ENCODE assay signal across 1 cellular context in the genomic region with DNA sequence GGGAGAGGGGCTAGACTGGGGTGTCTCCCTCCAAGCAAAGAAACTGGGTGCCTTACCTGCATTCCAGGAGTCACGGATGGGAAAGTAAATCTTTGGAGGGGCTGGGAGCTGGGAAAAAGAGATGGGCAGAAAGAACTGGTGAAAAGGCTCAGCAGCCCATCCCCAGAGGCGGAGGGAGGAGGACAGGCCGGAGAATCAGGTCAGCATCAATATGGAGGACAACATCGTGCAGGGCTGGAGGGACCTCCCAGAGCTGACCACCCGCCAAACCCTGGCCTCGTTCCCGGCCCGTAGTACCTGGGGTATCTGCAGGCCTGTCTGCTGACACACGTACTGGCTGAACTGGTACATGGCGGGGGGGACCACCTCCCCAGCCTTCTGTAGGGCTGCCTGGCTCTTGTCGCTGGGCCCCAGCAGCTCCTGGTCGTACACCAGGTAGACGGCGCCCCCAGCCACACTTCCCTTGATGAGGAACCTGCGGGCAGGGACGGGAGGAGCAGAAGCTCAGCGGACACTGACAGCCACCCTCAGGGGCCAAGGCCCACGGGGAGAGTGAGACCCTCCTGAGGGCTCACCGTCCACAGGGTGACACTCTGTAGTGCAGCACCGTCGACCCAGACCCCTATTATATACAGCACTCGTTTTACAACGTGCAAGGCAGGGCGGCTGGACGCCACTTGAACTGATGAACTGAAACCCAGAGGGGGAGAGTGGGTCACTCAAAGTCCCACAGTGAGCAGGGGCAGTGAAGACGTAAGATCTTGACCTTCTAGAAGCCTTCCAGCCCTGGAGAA.
TF ChIP-seq lines count a peak whose summit lies in the region.

No MANE protein-coding gene starts in this region.

TF ChIP-seq in K562, 482 proteins besides CTCF, POLR2A, EP300 and RAD21 (continues in another document):
- TF ChIP-seq PHB (CRISPR knock-in tag; IDR thresholded peaks at IDR 0.05): no peak
- TF ChIP-seq FOXK2 (conservative IDR thresholded peaks at IDR 0.05 in 1 of 2, IDR thresholded peaks at IDR 0.05 in 1 of 2; ENCODE audit: low read depth in 2 of 2): no peak
- TF ChIP-seq BMI1 (IDR thresholded peaks at IDR 0.05; ENCODE audit: low read length): no peak
- no peak for TF ChIP-seq RAD51 (IDR thresholded peaks at IDR 0.05; ENCODE audit: borderline replicate concordance, low read depth)
- TF ChIP-seq FOXA3 (CRISPR knock-in tag; conservative IDR thresholded peaks at IDR 0.05 in 1 of 2, IDR thresholded peaks at IDR 0.05 in 1 of 2): no peak
- TF ChIP-seq MAZ (CRISPR knock-in tag; conservative IDR thresholded peaks at IDR 0.05 in 1 of 2, IDR thresholded peaks at IDR 0.05 in 1 of 2): no peak
- no peak for TF ChIP-seq TAF1 (IDR thresholded peaks at IDR 0.05; ENCODE audit: control insufficient read depth, extremely low read depth, insufficient read depth, low read length, severe bottlenecking)
- no peak for TF ChIP-seq CBX2 (IDR thresholded peaks at IDR 0.05; ENCODE audit: insufficient read depth, low read length, poor library complexity, severe bottlenecking)
- TF ChIP-seq ASH1L (IDR thresholded peaks at IDR 0.05; ENCODE audit: borderline replicate concordance, low read depth, partially characterized antibody): no peak
- no peak for TF ChIP-seq BRF1 (IDR thresholded peaks at IDR 0.05; ENCODE audit: borderline replicate concordance, extremely low read depth, insufficient read length)
- peak; percentile 24; the same call in 1 of the 2 replicates for TF ChIP-seq USF1 (CRISPR knock-in tag; IDR thresholded peaks at IDR 0.05)
- 0 out of 2 replicates have a peak, but pooled peaks have one; percentile 16 for TF ChIP-seq FOXP1 (CRISPR knock-in tag; IDR thresholded peaks at IDR 0.05)
- TF ChIP-seq FOXA1 (IDR thresholded peaks at IDR 0.05; ENCODE audit: borderline replicate concordance): no peak
- no peak for TF ChIP-seq RBM39 (optimal IDR thresholded peaks at IDR 0.05; ENCODE audit: low read depth, low read length)
- no peak for TF ChIP-seq MTA2 (IDR thresholded peaks at IDR 0.05; ENCODE audit: low read depth)
- no peak for TF ChIP-seq SNRNP70 (optimal IDR thresholded peaks at IDR 0.05; ENCODE audit: low read depth, low read length)
- TF ChIP-seq ZNF12 (CRISPR knock-in tag; IDR thresholded peaks at IDR 0.05): 0 out of 2 replicates have a peak, but pooled peaks have one; percentile 21
- no peak for TF ChIP-seq LARP7 (IDR thresholded peaks at IDR 0.05)
- no peak for TF ChIP-seq JUN (IDR thresholded peaks at IDR 0.05; ENCODE audit: borderline replicate concordance, low read depth, low read length)
- TF ChIP-seq JUN (CRISPR knock-in tag; IDR thresholded peaks at IDR 0.05; ENCODE audit: borderline replicate concordance): no peak
- TF ChIP-seq, protein P1, sequence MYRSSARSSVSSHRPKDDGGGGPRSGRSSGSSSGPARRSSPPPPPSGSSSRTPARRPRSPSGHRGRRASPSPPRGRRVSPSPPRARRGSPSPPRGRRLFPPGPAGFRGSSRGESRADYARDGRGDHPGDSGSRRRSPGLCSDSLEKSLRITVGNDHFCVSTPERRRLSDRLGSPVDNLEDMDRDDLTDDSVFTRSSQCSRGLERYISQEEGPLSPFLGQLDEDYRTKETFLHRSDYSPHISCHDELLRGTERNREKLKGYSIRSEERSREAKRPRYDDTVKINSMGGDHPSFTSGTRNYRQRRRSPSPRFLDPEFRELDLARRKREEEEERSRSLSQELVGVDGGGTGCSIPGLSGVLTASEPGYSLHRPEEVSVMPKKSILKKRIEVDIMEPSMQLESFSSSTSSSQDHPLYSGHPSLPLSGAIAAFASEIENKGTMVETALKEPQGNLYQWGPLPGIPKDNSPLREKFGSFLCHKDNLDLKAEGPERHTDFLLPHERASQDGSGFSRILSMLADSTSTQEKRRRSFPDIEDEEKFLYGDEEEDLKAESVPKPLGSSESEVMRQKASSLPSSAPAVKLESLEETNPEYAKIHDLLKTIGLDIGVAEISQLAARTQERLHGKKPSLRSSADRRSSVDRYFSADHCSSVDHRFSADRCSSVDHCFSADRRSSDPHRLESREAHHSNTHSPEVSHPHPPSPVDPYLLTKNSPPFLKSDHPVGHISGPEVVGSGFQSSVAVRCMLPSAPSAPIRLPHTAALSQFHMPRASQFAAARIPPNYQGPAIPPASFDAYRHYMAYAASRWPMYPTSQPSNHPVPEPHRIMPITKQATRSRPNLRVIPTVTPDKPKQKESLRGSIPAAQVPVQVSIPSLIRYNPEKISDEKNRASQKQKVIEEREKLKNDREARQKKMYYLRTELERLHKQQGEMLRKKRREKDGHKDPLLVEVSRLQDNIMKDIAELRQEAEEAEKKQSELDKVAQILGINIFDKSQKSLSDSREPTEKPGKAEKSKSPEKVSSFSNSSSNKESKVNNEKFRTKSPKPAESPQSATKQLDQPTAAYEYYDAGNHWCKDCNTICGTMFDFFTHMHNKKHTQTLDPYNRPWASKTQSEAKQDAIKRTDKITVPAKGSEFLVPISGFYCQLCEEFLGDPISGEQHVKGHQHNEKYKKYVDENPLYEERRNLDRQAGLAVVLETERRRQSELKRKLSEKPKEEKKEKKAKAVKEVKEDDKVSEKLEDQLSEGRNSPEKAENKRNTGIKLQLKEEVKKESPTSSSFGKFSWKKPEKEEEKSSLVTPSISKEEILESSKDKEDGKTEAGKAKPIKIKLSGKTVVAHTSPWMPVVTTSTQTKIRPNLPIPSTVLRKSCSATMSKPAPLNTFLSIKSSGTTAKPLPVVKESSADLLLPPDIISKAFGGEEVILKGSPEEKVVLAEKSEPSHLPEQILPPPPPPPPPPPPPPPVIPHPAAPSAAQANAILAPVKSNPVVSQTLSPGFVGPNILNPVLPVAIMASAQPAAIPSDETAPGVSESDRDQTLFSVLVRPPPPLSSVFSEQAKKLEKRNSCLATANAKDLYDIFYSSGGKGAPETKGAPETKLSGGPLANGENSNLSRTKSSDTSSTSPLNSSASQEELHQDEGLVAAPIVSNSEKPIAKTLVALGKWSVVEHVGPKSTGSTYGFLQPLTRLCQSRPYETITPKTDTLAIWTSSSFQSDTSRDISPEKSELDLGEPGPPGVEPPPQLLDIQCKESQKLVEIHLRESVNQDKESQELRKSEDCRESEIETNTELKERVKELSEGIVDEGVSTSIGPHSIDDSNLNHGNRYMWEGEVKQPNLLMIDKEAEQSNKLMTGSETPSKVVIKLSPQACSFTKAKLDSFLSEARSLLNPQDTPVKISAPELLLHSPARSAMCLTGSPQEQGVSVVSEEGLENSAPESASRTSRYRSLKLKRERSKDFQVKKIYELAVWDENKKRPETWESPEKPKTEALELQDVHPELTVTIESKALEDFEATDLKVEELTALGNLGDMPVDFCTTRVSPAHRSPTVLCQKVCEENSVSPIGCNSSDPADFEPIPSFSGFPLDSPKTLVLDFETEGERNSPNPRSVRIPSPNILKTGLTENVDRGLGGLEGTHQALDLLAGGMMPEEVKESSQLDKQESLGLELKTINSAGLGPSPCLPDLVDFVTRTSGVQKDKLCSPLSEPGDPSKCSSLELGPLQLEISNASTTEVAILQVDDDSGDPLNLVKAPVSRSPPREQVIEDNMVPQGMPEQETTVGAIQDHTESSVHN (IDR thresholded peaks at IDR 0.05; ENCODE audit: borderline replicate concordance in 1 of 2, low read depth in 1 of 2): no peak
- TF ChIP-seq NCOR1 (IDR thresholded peaks at IDR 0.05): no peak
- no peak for TF ChIP-seq HDAC2 (IDR thresholded peaks at IDR 0.05)
- no peak for TF ChIP-seq ELF2 (CRISPR knock-in tag; IDR thresholded peaks at IDR 0.05)
- TF ChIP-seq ZFPM2 (CRISPR knock-in tag; IDR thresholded peaks at IDR 0.05): no peak
- no peak for TF ChIP-seq SRSF7 (optimal IDR thresholded peaks at IDR 0.05; ENCODE audit: low read depth, low read length)
- no peak for TF ChIP-seq ZNF140 (CRISPR knock-in tag; IDR thresholded peaks at IDR 0.05)
- no peak for TF ChIP-seq SREBF2 (CRISPR knock-in tag; IDR thresholded peaks at IDR 0.05)
- no peak for TF ChIP-seq SIX5 (IDR thresholded peaks at IDR 0.05; ENCODE audit: borderline replicate concordance in 1 of 2, insufficient read depth in 1 of 2, low read depth in 1 of 2, low read length in 2 of 2)
- TF ChIP-seq ETS2 (tag; IDR thresholded peaks at IDR 0.05; ENCODE audit: borderline replicate concordance, poor library complexity, severe bottlenecking): no peak
- TF ChIP-seq, protein P2, sequence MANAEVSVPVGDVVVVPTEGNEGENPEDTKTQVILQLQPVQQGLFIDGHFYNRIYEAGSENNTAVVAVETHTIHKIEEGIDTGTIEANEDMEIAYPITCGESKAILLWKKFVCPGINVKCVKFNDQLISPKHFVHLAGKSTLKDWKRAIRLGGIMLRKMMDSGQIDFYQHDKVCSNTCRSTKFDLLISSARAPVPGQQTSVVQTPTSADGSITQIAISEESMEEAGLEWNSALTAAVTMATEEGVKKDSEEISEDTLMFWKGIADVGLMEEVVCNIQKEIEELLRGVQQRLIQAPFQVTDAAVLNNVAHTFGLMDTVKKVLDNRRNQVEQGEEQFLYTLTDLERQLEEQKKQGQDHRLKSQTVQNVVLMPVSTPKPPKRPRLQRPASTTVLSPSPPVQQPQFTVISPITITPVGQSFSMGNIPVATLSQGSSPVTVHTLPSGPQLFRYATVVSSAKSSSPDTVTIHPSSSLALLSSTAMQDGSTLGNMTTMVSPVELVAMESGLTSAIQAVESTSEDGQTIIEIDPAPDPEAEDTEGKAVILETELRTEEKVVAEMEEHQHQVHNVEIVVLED (CRISPR knock-in tag; IDR thresholded peaks at IDR 0.05): no peak
- no peak for TF ChIP-seq L3MBTL2 (IDR thresholded peaks at IDR 0.05)
- no peak for TF ChIP-seq MEF2D (tag; conservative IDR thresholded peaks at IDR 0.05; ENCODE audit: low read depth)
- no peak for TF ChIP-seq HMBOX1 (IDR thresholded peaks at IDR 0.05)
- no peak for TF ChIP-seq YBX1 (IDR thresholded peaks at IDR 0.05)
- TF ChIP-seq CC2D1A (IDR thresholded peaks at IDR 0.05): no peak
- TF ChIP-seq JUND (IDR thresholded peaks at IDR 0.05; ENCODE audit: borderline replicate concordance, low read depth, low read length): no peak
- no peak for TF ChIP-seq JUND (tag; IDR thresholded peaks at IDR 0.05; ENCODE audit: borderline replicate concordance, low read depth, low read length)
- TF ChIP-seq NR2F6 (CRISPR knock-in tag; IDR thresholded peaks at IDR 0.05): no peak
- no peak for TF ChIP-seq ZNF384 (IDR thresholded peaks at IDR 0.05; ENCODE audit: low read depth, low read length)
- TF ChIP-seq ZNF197 (CRISPR knock-in tag; IDR thresholded peaks at IDR 0.05; ENCODE audit: low read depth): no peak
- TF ChIP-seq RBBP5 (IDR thresholded peaks at IDR 0.05; ENCODE audit: borderline replicate concordance, insufficient read depth, low read length, poor library complexity, severe bottlenecking): peak; percentile 0
- TF ChIP-seq STAT6 (CRISPR knock-in tag; IDR thresholded peaks at IDR 0.05): no peak
- TF ChIP-seq ZKSCAN8 (CRISPR knock-in tag; IDR thresholded peaks at IDR 0.05): no peak
- TF ChIP-seq, protein P3, sequence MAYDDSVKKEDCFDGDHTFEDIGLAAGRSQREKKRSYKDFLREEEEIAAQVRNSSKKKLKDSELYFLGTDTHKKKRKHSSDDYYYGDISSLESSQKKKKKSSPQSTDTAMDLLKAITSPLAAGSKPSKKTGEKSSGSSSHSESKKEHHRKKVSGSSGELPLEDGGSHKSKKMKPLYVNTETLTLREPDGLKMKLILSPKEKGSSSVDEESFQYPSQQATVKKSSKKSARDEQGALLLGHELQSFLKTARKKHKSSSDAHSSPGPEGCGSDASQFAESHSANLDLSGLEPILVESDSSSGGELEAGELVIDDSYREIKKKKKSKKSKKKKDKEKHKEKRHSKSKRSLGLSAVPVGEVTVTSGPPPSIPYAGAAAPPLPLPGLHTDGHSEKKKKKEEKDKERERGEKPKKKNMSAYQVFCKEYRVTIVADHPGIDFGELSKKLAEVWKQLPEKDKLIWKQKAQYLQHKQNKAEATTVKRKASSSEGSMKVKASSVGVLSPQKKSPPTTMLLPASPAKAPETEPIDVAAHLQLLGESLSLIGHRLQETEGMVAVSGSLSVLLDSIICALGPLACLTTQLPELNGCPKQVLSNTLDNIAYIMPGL (CRISPR knock-in tag; IDR thresholded peaks at IDR 0.05): 0 out of 2 replicates have a peak, but pooled peaks have one; percentile 65
- TF ChIP-seq SAP30 (IDR thresholded peaks at IDR 0.05; ENCODE audit: borderline replicate concordance, insufficient read depth, low read depth, low read length, poor library complexity, severe bottlenecking): no peak
- TF ChIP-seq, protein P4, sequence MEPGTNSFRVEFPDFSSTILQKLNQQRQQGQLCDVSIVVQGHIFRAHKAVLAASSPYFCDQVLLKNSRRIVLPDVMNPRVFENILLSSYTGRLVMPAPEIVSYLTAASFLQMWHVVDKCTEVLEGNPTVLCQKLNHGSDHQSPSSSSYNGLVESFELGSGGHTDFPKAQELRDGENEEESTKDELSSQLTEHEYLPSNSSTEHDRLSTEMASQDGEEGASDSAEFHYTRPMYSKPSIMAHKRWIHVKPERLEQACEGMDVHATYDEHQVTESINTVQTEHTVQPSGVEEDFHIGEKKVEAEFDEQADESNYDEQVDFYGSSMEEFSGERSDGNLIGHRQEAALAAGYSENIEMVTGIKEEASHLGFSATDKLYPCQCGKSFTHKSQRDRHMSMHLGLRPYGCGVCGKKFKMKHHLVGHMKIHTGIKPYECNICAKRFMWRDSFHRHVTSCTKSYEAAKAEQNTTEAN (CRISPR knock-in tag; IDR thresholded peaks at IDR 0.05): no peak
